Comparison of ENCODE assay signal across 8 cellular contexts in the genomic region with DNA sequence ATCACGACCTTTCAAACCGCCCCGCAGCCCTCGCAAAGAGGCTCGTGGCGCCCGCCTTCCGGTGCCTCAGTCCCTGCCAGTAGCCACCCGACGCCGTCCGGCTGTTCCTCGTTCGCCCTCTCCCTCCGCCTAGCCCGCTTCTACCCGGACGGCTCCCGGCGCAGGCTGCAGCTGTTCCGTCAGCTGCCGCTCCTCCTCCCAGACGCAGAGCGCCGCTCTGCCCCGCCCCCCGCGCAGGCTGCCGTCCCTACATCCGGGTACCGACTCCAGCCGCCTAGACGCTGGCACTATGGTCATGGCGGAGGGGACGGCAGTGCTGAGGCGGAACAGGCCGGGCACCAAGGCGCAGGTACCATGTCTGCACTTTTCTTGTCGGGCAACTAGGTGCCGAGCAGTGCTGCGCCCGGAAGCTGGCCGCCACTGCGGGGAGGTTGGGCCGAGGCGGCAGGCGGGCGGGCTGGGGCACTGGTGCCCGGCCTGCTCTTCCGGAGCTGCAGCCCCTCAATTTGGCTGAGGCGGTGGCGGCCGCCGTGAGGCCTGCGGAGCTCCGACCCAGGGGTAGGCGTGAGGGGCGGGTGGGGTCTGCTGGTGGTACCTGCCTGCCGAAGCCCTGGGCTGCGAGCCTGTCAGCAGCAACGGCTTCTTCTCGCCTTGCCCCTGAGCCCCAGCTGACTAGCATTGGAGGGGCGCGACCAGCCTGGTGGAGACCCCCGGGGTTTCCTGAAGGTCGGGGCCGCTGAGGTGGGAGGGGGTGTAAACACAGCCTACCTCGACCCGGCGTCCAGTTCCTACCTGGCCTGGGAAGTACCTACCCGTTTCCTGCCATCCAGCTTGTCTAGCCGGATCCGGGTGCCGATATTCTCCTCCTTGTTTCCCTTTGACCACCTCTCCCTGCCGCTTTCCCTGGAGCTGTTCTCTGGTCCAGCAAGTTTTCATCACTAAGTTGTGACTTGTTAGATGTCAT. TPM values are rescaled to one million over a fixed set of nuclear protein-coding genes. Genes with fewer than 3 reads are reported as not detected.
A peak's percentile ranks its signal among the peaks of the same experiment; 100 is the strongest.
DNase-seq lines count a peak whose midpoint lies in the region; ATAC-seq lines count a peak whose summit lies in the region.

MOB4 (plus strand) TSS at position 269 of the 964 bp plus-strand sequence; CDS start at position 290, 21 bp downstream.

- H3K4me3 Mint-ChIP-seq in activated CD8-positive, alpha-beta memory T cell treated with anti-CD3 and anti-CD28 coated beads, Interleukin-2, amount 10 ng/mL, durations not matched to agents 7 days and 5 days = peak within 1 kb of the TSS; percentile 88

- peak within 1 kb of the TSS; percentile 23 for H2BK15ac ChIP-seq in mesendoderm (replicated peaks; ENCODE audit: low read depth)

- H3K27ac Mint-ChIP-seq in activated CD8-positive, alpha-beta memory T cell treated with anti-CD3 and anti-CD28 coated beads, Interleukin-2, amount 10 ng/mL, durations not matched to agents 7 days and 5 days = peak within 1 kb of the TSS; percentile 95

- no peaks in the 10 kb centered on the region for H3K9me3 ChIP-seq in NT2/D1 (ENCODE audit: insufficient read depth, low read length)
- no peaks in the 10 kb centered on the region for H3K9me3 ChIP-seq in endocrine pancreas (ENCODE audit: control insufficient read depth, low read length)

- peak within 1 kb of the TSS; percentile 53 for H3K18ac ChIP-seq in mesendoderm (ENCODE audit: low read length)

- H2AK5ac ChIP-seq in mesendoderm (ENCODE audit: low read length) = no peak within 1 kb of the TSS

- H3K23ac ChIP-seq in mesendoderm (ENCODE audit: low read length) = peak within 1 kb of the TSS; percentile 6

- H3K4me1 ChIP-seq in NT2/D1 (ENCODE audit: insufficient read depth, insufficient read length) (no peaks in the 10 kb centered on the region), endocrine pancreas (ENCODE audit: control insufficient read depth, insufficient read depth, low read length) (no peaks in the 10 kb centered on the region), mesendoderm (ENCODE audit: control insufficient read depth, low read depth, low read length) (no peaks in the 10 kb centered on the region)

- peaks cover 23% of the 10 kb centered on the region for H3K4me1 Mint-ChIP-seq in activated CD8-positive, alpha-beta memory T cell treated with anti-CD3 and anti-CD28 coated beads, Interleukin-2, amount 10 ng/mL, durations not matched to agents 7 days and 5 days

- H3K4ac ChIP-seq in mesendoderm (ENCODE audit: low read depth, low read length) = peak within 1 kb of the TSS; percentile 96

- H4K5ac ChIP-seq in mesendoderm (ENCODE audit: low read length) = no peak within 1 kb of the TSS

- WGBS in mesendoderm (ENCODE audit: extremely low coverage, insufficient coverage, low lambda C conversion rate) = no CpG with 5 or more reads among the region's 75 CpGs

- peak; percentile 91 for ATAC-seq in GM21381 (IDR thresholded peaks at IDR 0.05; ENCODE audit: unreplicated experiment)
- peak; percentile 93 for ATAC-seq in activated CD8-positive, alpha-beta memory T cell treated with anti-CD3 and anti-CD28 coated beads, Interleukin-2, amount 10 ng/mL, durations not matched to agents 7 days and 5 days

- H3K36me3 Mint-ChIP-seq in activated CD8-positive, alpha-beta memory T cell treated with anti-CD3 and anti-CD28 coated beads, Interleukin-2, amount 10 ng/mL, durations not matched to agents 7 days and 5 days = peaks cover 20% of the 10 kb centered on the region

- H3K4me3 ChIP-seq in NT2/D1 (ENCODE audit: insufficient read length, low read depth) = peak within 1 kb of the TSS; percentile 94
- peak within 1 kb of the TSS; percentile 92 for H3K4me3 ChIP-seq in endocrine pancreas (ENCODE audit: control insufficient read depth, insufficient read depth, low read length)
- H3K4me3 ChIP-seq in mesendoderm (ENCODE audit: low read length) = peak within 1 kb of the TSS; percentile 90

- H3K36me3 ChIP-seq in NT2/D1 (ENCODE audit: insufficient read depth, insufficient read length, low read length) = peaks cover 11% of the 10 kb centered on the region
- H3K36me3 ChIP-seq in endocrine pancreas (ENCODE audit: control insufficient read depth, insufficient read depth, low read length) = peaks cover 5% of the 10 kb centered on the region
- no peaks in the 10 kb centered on the region for H3K36me3 ChIP-seq in mesendoderm (ENCODE audit: control insufficient read depth, insufficient read depth, low read length)

- peaks cover 35% of the 10 kb centered on the region for H3K79me2 ChIP-seq in mesendoderm (ENCODE audit: control insufficient read depth, insufficient read depth, low read length)

- H3K9me3 Mint-ChIP-seq in activated CD8-positive, alpha-beta memory T cell treated with anti-CD3 and anti-CD28 coated beads, Interleukin-2, amount 10 ng/mL, durations not matched to agents 7 days and 5 days (ENCODE audit: low read depth) = peaks cover 6% of the 10 kb centered on the region

- H3K79me1 ChIP-seq in mesendoderm (ENCODE audit: low read length) = no peaks in the 10 kb centered on the region

- CTCF ChIA-PET in activated CD8-positive, alpha-beta memory T cell treated with anti-CD3 and anti-CD28 coated beads, Interleukin-2, amount 10 ng/mL, durations not matched to agents 7 days and 5 days (lab: Charles Lee) = interaction anchor here (0.8 to 2.3 kb wide), 7 partner anchors 10 to 263 kb away, joined by 3 to 13 read pairs (median 3); partner anchors contain the start of genes COQ10B, HSPD1, HSPE1 and MARS2

- H4K8ac ChIP-seq in mesendoderm (ENCODE audit: low read depth, low read length) = no peak within 1 kb of the TSS

- H2BK120ac ChIP-seq in mesendoderm (ENCODE audit: low read depth, low read length) = peak within 1 kb of the TSS; percentile 29

- H3K9ac ChIP-seq in NT2/D1 (ENCODE audit: insufficient read length, low read depth) (peak within 1 kb of the TSS; percentile 100), endocrine pancreas (ENCODE audit: control insufficient read depth, insufficient read depth, low read length) (peak within 1 kb of the TSS; percentile 99), mesendoderm (ENCODE audit: low read length) (peak within 1 kb of the TSS; percentile 96)

- peak within 1 kb of the TSS; percentile 75 for H3K4me2 ChIP-seq in mesendoderm (ENCODE audit: low read length)

- H3K27me3 Mint-ChIP-seq in activated CD8-positive, alpha-beta memory T cell treated with anti-CD3 and anti-CD28 coated beads, Interleukin-2, amount 10 ng/mL, durations not matched to agents 7 days and 5 days = no peaks in the 10 kb centered on the region

- H3K56ac ChIP-seq in mesendoderm (ENCODE audit: low read length) = peak within 1 kb of the TSS; percentile 98

- DNase-seq in COR-L47 (lab: John Stamatoyannopoulos, UW) (peak; percentile 93), HUDEP-2 (lab: John Stamatoyannopoulos, UW; ENCODE audit: unreplicated experiment in 76 of 76) (peak in 75 of 76 experiments; percentile 42 to 95 (median 89)), NT2/D1 (ENCODE audit: low read depth, low spot score) (peak; percentile 96), mesendoderm (peak; percentile 98)
- peak; percentile 96 for DNase-seq in activated CD8-positive, alpha-beta memory T cell treated with anti-CD3 and anti-CD28 coated beads, Interleukin-2, amount 10 ng/mL, durations not matched to agents 7 days and 5 days
- peak; percentile 86 for DNase-seq in stimulated activated CD8-positive, alpha-beta memory T cell treated with anti-CD3 and anti-CD28 coated beads, Interleukin-15, amount 100 ng/mL, for 1 hour (ENCODE audit: low read depth)

- H3K27ac ChIP-seq in mesendoderm (ENCODE audit: low read depth, low read length) = peak within 1 kb of the TSS; percentile 57

- peak within 1 kb of the TSS; percentile 88 for H2BK5ac ChIP-seq in mesendoderm (ENCODE audit: low read length)

- no peaks in the 10 kb centered on the region for H3K27me3 ChIP-seq in NT2/D1 (ENCODE audit: insufficient read depth, insufficient read length)
- H3K27me3 ChIP-seq in endocrine pancreas (ENCODE audit: control insufficient read depth, insufficient read depth, low read length) = no peaks in the 10 kb centered on the region
- no peaks in the 10 kb centered on the region for H3K27me3 ChIP-seq in mesendoderm (ENCODE audit: insufficient read depth, low read length, poor library complexity)

RNA-seq across cellular contexts. Expression of gene MOB4, which starts in this region (rescaled TPM):
- total RNA-seq in activated CD8-positive, alpha-beta memory T cell treated with anti-CD3 and anti-CD28 coated beads, Interleukin-2, amount 10 ng/mL, durations not matched to agents 7 days and 5 days = 10 to 100 TPM; 18.0 to 24.5 TPM
- 67.2 TPM for polyA plus RNA-seq in mesendoderm (2013, experiment 1 of 2)
- 67.7 TPM for polyA plus RNA-seq in mesendoderm (2013, experiment 2 of 2)

Comparison
In these comparisons a context has a peak if more than half of its experiments do, and no peak if none do; other contexts are left out.
1. Peak in every context shown above with its lines: DNase-seq, ATAC-seq, H3K4me3 ChIP-seq and H3K27ac ChIP-seq.